In genomic region chr13:40980466-40980865, GRCh38 we compare ENCODE assay signal across 13 cellular contexts. TPM values are rescaled to one million over a fixed set of nuclear protein-coding genes. Genes with fewer than 3 reads are reported as not detected.
DNase-seq lines count a peak whose midpoint lies in the region; ATAC-seq, FAIRE-seq and TF ChIP-seq lines count a peak whose summit lies in the region.
"Had no signal": no experiment of that assay in that cellular context is flagged by ENCODE, and none has a peak within 500 bp of the region (broad histone marks: within the 10 kb centered on the region; RNA-seq: fewer than 3 reads in every experiment).

No MANE protein-coding gene starts in this region.

- no peaks in the 10 kb centered on the region for H3K9me2 ChIP-seq in Loucy (replicated peaks; ENCODE audit: low read depth, low read length)

- no peaks in the 10 kb centered on the region for H3K27me3 Mint-ChIP-seq in natural killer cell treated with Interleukin-12 subunit alpha and Interleukin-12 subunit beta and Interleukin-15 and Interleukin-18, amount 100 ng/mL, for 72 hours

- H2AFZ ChIP-seq in Loucy (ENCODE audit: low read length): no peak overlapping the region

- H3K9me3 ChIP-seq in Loucy (ENCODE audit: insufficient read depth, low read depth, low read length) (no peaks in the 10 kb centered on the region), colonic mucosa (no peaks in the 10 kb centered on the region)

- no peak for DNase-seq in D721Med (ENCODE audit: insufficient read length, low spot score)
- DNase-seq in colonic mucosa: no peak
- no peak for DNase-seq in natural killer cell treated with Interleukin-12 subunit alpha and Interleukin-12 subunit beta and Interleukin-15 and Interleukin-18, amount 100 ng/mL, for 72 hours (ENCODE audit: low spot score)
- DNase-seq in putamen (ENCODE audit: low spot score): no peak
- DNase-seq: aorta, DMS79 treated with DMSO at 0.1 percent for 48 hours, small intestine, T1000 had no signal

- ATAC-seq in natural killer cell treated with Interleukin-12 subunit alpha and Interleukin-12 subunit beta and Interleukin-15 and Interleukin-18, amount 100 ng/mL, for 72 hours: peak in 1 of 2 donors; percentile 45
- ATAC-seq in GM21360 (IDR thresholded peaks at IDR 0.05; ENCODE audit: unreplicated experiment) (no peak), HG03280 (IDR thresholded peaks at IDR 0.05; ENCODE audit: unreplicated experiment) (no peak), HG02884 (IDR thresholded peaks at IDR 0.05; ENCODE audit: unreplicated experiment) (no peak)

- H3K27me3 ChIP-seq in Loucy (ENCODE audit: insufficient read depth, low read length, poor library complexity, severe bottlenecking): no peaks in the 10 kb centered on the region
- H3K27me3 ChIP-seq in colonic mucosa: no peaks in the 10 kb centered on the region

- H3K4me3 Mint-ChIP-seq in natural killer cell treated with Interleukin-12 subunit alpha and Interleukin-12 subunit beta and Interleukin-15 and Interleukin-18, amount 100 ng/mL, for 72 hours: peak overlapping the region; percentile 95

- peaks cover 61 to 82% of the 10 kb centered on the region in 2 donors for H3K4me1 Mint-ChIP-seq in natural killer cell treated with Interleukin-12 subunit alpha and Interleukin-12 subunit beta and Interleukin-15 and Interleukin-18, amount 100 ng/mL, for 72 hours (ENCODE audit: low read depth in 2 of 2)

- H4K20me1 ChIP-seq in Loucy (ENCODE audit: insufficient read depth, low read length, poor library complexity, severe bottlenecking): peaks cover 96% of the 10 kb centered on the region

- H3K4me3 ChIP-seq in Loucy (ENCODE audit: low read length, poor library complexity, severe bottlenecking) (peak overlapping the region; percentile 79), colonic mucosa (no peak overlapping the region)
- H3K4me3 ChIP-seq: lung had no signal

- intact Hi-C loops in colonic mucosa (cut with DNase I): no loop called here

- peaks cover 62% of the 10 kb centered on the region for H3K36me3 ChIP-seq in Loucy (ENCODE audit: insufficient read depth, low read length)
- H3K36me3 ChIP-seq in colonic mucosa: no peaks in the 10 kb centered on the region

- H3K4me1 ChIP-seq in Loucy (ENCODE audit: insufficient read depth, low read length, poor library complexity, severe bottlenecking): peaks cover 67% of the 10 kb centered on the region
- peaks cover 27% of the 10 kb centered on the region for H3K4me1 ChIP-seq in colonic mucosa

- no peaks in the 10 kb centered on the region for H3K9me3 Mint-ChIP-seq in natural killer cell treated with Interleukin-12 subunit alpha and Interleukin-12 subunit beta and Interleukin-15 and Interleukin-18, amount 100 ng/mL, for 72 hours

- H3K27ac Mint-ChIP-seq in natural killer cell treated with Interleukin-12 subunit alpha and Interleukin-12 subunit beta and Interleukin-15 and Interleukin-18, amount 100 ng/mL, for 72 hours: peak overlapping the region; percentile 95 to 100

- peaks cover 98% of the 10 kb centered on the region for H3K79me2 ChIP-seq in Loucy (ENCODE audit: insufficient read depth, low read length)

- peaks cover 17% of the 10 kb centered on the region for H3K36me3 Mint-ChIP-seq in natural killer cell treated with Interleukin-12 subunit alpha and Interleukin-12 subunit beta and Interleukin-15 and Interleukin-18, amount 100 ng/mL, for 72 hours

- peak overlapping the region; percentile 81 for H3K9ac ChIP-seq in Loucy (ENCODE audit: low read depth, low read length, poor library complexity, severe bottlenecking)
- no peak overlapping the region for H3K9ac ChIP-seq in colonic mucosa (ENCODE audit: low read depth in 2 of 2, low read length in 2 of 2)

- peaks cover 19% of the 10 kb centered on the region for H3F3A ChIP-seq in Loucy (ENCODE audit: low read depth)

- no peak for TF ChIP-seq CTCF in D721Med (IDR thresholded peaks at IDR 0.05; ENCODE audit: insufficient read depth, missing control alignments)
- TF ChIP-seq CTCF in Loucy (conservative IDR thresholded peaks at IDR 0.05; ENCODE audit: low read length): no peak
- TF ChIP-seq CTCF in colonic mucosa (IDR thresholded peaks at IDR 0.05): no peak

- peak; percentile 55 for FAIRE-seq in D721Med (lab: Jason Lieb, UNC)

- peak overlapping the region; percentile 94 for H3K4me2 ChIP-seq in Loucy (ENCODE audit: low read depth, low read length, poor library complexity, severe bottlenecking)

- H3K27ac ChIP-seq in colonic mucosa: peak overlapping the region; percentile 15

RNA-seq across cellular contexts. Expression of gene ELF1, which starts 38.6 kb away (rescaled TPM):
- total RNA-seq in colonic mucosa: 100 to 1,000 TPM in 1 of 2 donors, 10 to 100 TPM in 1; 72.2 to 120 TPM
- total RNA-seq in natural killer cell treated with Interleukin-12 subunit alpha and Interleukin-12 subunit beta and Interleukin-15 and Interleukin-18, amount 100 ng/mL, for 72 hours: 10 to 100 TPM; 61.8 to 86.1 TPM
